ENCODE assay signal across 11 cellular contexts in genomic region chr5:157245477-157245876, GRCh38. TPM values are rescaled to one million over a fixed set of nuclear protein-coding genes. Genes with fewer than 3 reads are reported as not detected.
A peak's percentile ranks its signal among the peaks of the same experiment; 100 is the strongest.
DNase-seq lines count a peak whose midpoint lies in the region; ATAC-seq, FAIRE-seq and TF ChIP-seq lines count a peak whose summit lies in the region.
"Had no signal": no experiment of that assay in that cellular context is flagged by ENCODE, and none has a peak within 500 bp of the region (broad histone marks: within the 10 kb centered on the region; RNA-seq: fewer than 3 reads in every experiment).

No MANE protein-coding gene starts in this region.

- H3K9me3 ChIP-seq in A549 (no peaks in the 10 kb centered on the region), WERI-Rb-1 (ENCODE audit: severe bottlenecking) (no peaks in the 10 kb centered on the region), OCI-LY7 (ENCODE audit: low read length) (no peaks in the 10 kb centered on the region)

- no TSS peak for BruUV-seq in OCI-LY7 (replicated peaks; lab: Mats Ljungman, UMichigan)

- H3K36me3 Mint-ChIP-seq in T-cell, result peaks cover 86% of the 10 kb centered on the region

- no peak overlapping the region for H2AFZ ChIP-seq in OCI-LY7 (ENCODE audit: low read length)

- TF ChIP-seq CTCF in A549 (IDR thresholded peaks at IDR 0.05) (no peak), fibroblast of the aortic adventitia (IDR thresholded peaks at IDR 0.05; ENCODE audit: insufficient read depth, low read length) (no peak), WERI-Rb-1 (IDR thresholded peaks at IDR 0.05; ENCODE audit: low read depth, low read length) (no peak), OCI-LY7 (conservative IDR thresholded peaks at IDR 0.05; ENCODE audit: low read length) (no peak)

- peak overlapping the region in 1 of 3 donors; percentile 9 for H3K4me3 Mint-ChIP-seq in T-cell

- no peak for FAIRE-seq in A549 (lab: Jason Lieb, UNC)
- FAIRE-seq: GM12878 had no signal

- no peaks in the 10 kb centered on the region for H3K9me2 ChIP-seq in OCI-LY7 (ENCODE audit: insufficient read depth, low read length)

- no peak for DNase-seq in A549 (ENCODE audit: low read depth in 1 of 2, low spot score in 1 of 2)
- peak; percentile 45 for DNase-seq in ELF-1 (ENCODE audit: low read depth, low spot score)
- no peak for DNase-seq in T-cell
- DNase-seq in fibroblast of the aortic adventitia (ENCODE audit: low read depth), result peak; percentile 11
- no peak for DNase-seq in WERI-Rb-1
- no peak for DNase-seq in glomerular visceral epithelial cell (ENCODE audit: extremely low spot score)
- DNase-seq in OCI-LY7 (ENCODE audit: low spot score), result no peak
- DNase-seq: cerebellar nuclear complex had no signal

- POLR2A ChIA-PET in A549 (lab: Yijun Ruan, JAX) (no interaction called here), T-cell (lab: Charles Lee) (no interaction called here), OCI-LY7 (lab: Charles Lee) (no interaction called here)

- no peak for TF ChIP-seq POLR2A in A549 (IDR thresholded peaks at IDR 0.05; ENCODE audit: low read length)

- TF ChIP-seq RAD21 in A549 (conservative IDR thresholded peaks at IDR 0.05 in 1 of 2, IDR thresholded peaks at IDR 0.05 in 1 of 2), result no peak

- intact Hi-C loops in OCI-LY7 (cut with micrococcal nuclease; ENCODE audit: unreplicated experiment), result no loop called here

- CTCF ChIA-PET in A549 (lab: Yijun Ruan, JAX) (interaction anchor here (0.9 to 3.8 kb wide), 5 partner anchors 8 to 97 kb away, joined by 3 to 14 read pairs (median 3); no protein-coding TSS in a partner anchor), T-cell (lab: Charles Lee) (no interaction called here), OCI-LY7 (lab: Charles Lee; ENCODE audit: unreplicated experiment) (no interaction called here)

- H3K4me2 ChIP-seq in A549 (no peak overlapping the region), OCI-LY7 (ENCODE audit: low read length) (no peak overlapping the region)

- H3K27ac Mint-ChIP-seq in T-cell, result peak overlapping the region; percentile 89 to 92

- H3K9me3 Mint-ChIP-seq in T-cell, result no peaks in the 10 kb centered on the region

- H4K20me1 ChIP-seq in OCI-LY7 (ENCODE audit: insufficient read depth, low read length), result no peaks in the 10 kb centered on the region

- H3K27me3 Mint-ChIP-seq in T-cell, result no peaks in the 10 kb centered on the region

- WGBS in A549 (ENCODE audit: missing lambda C conversion rate), result 15% methylated on average over 4 of the region's 4 CpGs

- H3K4me1 Mint-ChIP-seq in T-cell, result peaks cover 73 to 87% (median 81%) of the 10 kb centered on the region in 3 donors

- ATAC-seq in A549 (peak; percentile 59 to 66; a peak in 3 of 6 replicates), T-cell (replicated peaks in 1 of 4) (no peak), HG03108 (IDR thresholded peaks at IDR 0.05; ENCODE audit: unreplicated experiment) (no peak)
- ATAC-seq: GM12878 had no signal

- H3K4me1 ChIP-seq in A549, result peaks cover 6% of the 10 kb centered on the region; the same call in 2 of the 3 replicates
- no peaks in the 10 kb centered on the region for H3K4me1 ChIP-seq in OCI-LY7 (ENCODE audit: insufficient read depth, low read length, poor library complexity, severe bottlenecking)

- H3K4me3 ChIP-seq in A549 (no peak overlapping the region), fibroblast of the aortic adventitia (ENCODE audit: low read depth, low read length) (no peak overlapping the region), WERI-Rb-1 (ENCODE audit: low read depth, low read length) (no peak overlapping the region), OCI-LY7 (ENCODE audit: low read depth, low read length, poor library complexity, severe bottlenecking) (no peak overlapping the region)
- H3K4me3 ChIP-seq: GM12878, lung had no signal

- H3K27ac ChIP-seq in A549 (no peak overlapping the region), WERI-Rb-1 (no peak overlapping the region), OCI-LY7 (ENCODE audit: low read depth, low read length, poor library complexity, severe bottlenecking) (no peak overlapping the region)

- TF ChIP-seq EP300 in A549 (IDR thresholded peaks at IDR 0.05), result no peak

- no peaks in the 10 kb centered on the region for H3K27me3 ChIP-seq in WERI-Rb-1 (ENCODE audit: insufficient read depth, low read depth, severe bottlenecking)

- H3K79me2 ChIP-seq in OCI-LY7 (ENCODE audit: insufficient read depth, low read depth, low read length), result no peaks in the 10 kb centered on the region

- H3K36me3 ChIP-seq in WERI-Rb-1, result no peaks in the 10 kb centered on the region
- no peaks in the 10 kb centered on the region for H3K36me3 ChIP-seq in OCI-LY7 (ENCODE audit: insufficient read depth, low read length)

TF ChIP-seq in A549, 52 proteins besides CTCF, POLR2A, EP300 and RAD21:
- TF ChIP-seq CHD4 (IDR thresholded peaks at IDR 0.05; ENCODE audit: borderline replicate concordance), result no peak
- TF ChIP-seq, protein P1, sequence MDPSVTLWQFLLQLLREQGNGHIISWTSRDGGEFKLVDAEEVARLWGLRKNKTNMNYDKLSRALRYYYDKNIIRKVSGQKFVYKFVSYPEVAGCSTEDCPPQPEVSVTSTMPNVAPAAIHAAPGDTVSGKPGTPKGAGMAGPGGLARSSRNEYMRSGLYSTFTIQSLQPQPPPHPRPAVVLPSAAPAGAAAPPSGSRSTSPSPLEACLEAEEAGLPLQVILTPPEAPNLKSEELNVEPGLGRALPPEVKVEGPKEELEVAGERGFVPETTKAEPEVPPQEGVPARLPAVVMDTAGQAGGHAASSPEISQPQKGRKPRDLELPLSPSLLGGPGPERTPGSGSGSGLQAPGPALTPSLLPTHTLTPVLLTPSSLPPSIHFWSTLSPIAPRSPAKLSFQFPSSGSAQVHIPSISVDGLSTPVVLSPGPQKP (IDR thresholded peaks at IDR 0.05; ENCODE audit: low read depth, low read length), result no peak
- TF ChIP-seq FOSB (CRISPR knock-in tag; IDR thresholded peaks at IDR 0.05), result no peak
- TF ChIP-seq TP53 (CRISPR knock-in tag; IDR thresholded peaks at IDR 0.05), result no peak
- TF ChIP-seq MAFK (IDR thresholded peaks at IDR 0.05; ENCODE audit: partially characterized antibody), result peak; percentile 43
- no peak for TF ChIP-seq MAZ (IDR thresholded peaks at IDR 0.05; ENCODE audit: borderline replicate concordance, low read depth, low read length)
- peak; percentile 56; the same call in 1 of the 2 replicates for TF ChIP-seq RFX5 (IDR thresholded peaks at IDR 0.05)
- no peak for TF ChIP-seq FOSL2 (IDR thresholded peaks at IDR 0.05)
- peak; percentile 90 for TF ChIP-seq FOSL2 (CRISPR knock-in tag; IDR thresholded peaks at IDR 0.05)
- TF ChIP-seq HDAC2 (IDR thresholded peaks at IDR 0.05), result no peak
- TF ChIP-seq, protein P2, sequence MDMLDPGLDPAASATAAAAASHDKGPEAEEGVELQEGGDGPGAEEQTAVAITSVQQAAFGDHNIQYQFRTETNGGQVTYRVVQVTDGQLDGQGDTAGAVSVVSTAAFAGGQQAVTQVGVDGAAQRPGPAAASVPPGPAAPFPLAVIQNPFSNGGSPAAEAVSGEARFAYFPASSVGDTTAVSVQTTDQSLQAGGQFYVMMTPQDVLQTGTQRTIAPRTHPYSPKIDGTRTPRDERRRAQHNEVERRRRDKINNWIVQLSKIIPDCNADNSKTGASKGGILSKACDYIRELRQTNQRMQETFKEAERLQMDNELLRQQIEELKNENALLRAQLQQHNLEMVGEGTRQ (IDR thresholded peaks at IDR 0.05), result no peak
- no peak for TF ChIP-seq ZSCAN20 (CRISPR knock-in tag; IDR thresholded peaks at IDR 0.05)
- no peak for TF ChIP-seq KDM1A (IDR thresholded peaks at IDR 0.05; ENCODE audit: low read depth)
- TF ChIP-seq HOXB13 (CRISPR knock-in tag; IDR thresholded peaks at IDR 0.05; ENCODE audit: low read depth), result no peak

RNA-seq across cellular contexts. Expression of gene CYFIP2, which starts 20.4 kb away (rescaled TPM):
- 9.0 and 25.4 TPM in 2 replicates for polyA plus RNA-seq in A549 (2011; rRNA removed)
- polyA plus RNA-seq in A549 (2012; cell fraction: cytosol; rRNA removed), result 10.7 and 14.3 TPM in 2 replicates
- polyA plus RNA-seq in A549 (2012; cell fraction: nucleus; rRNA removed), result 22.5 and 35.6 TPM in 2 replicates
- 18.6 to 23.8 TPM (median 21.8 TPM) in 3 replicates for polyA plus RNA-seq in A549 (2017; fragmentation: RNase III; extraction: RNeasy Plus Mini Kit Qiagen cat#74134 plus additional on column Dnase treatment)
- 59.6 and 74.0 TPM in 2 replicates for polyA minus RNA-seq in A549 (2011; rRNA and poly(A)+ RNA removed)
- 100 to 1,000 TPM; 362 to 497 (median 398) TPM for total RNA-seq in T-cell
- 3.7 and 12.4 TPM in 2 replicates for total RNA-seq in fibroblast of the aortic adventitia (ENCODE audit: low replicate concordance)
- 221 and 258 TPM in 2 replicates for total RNA-seq in OCI-LY7 (2014; rRNA removed; shearing (Covaris generic))
- 419 and 461 TPM in 2 replicates for total RNA-seq in OCI-LY7 (2022)

Comparison
In these comparisons a context has a peak if more than half of its experiments do, and no peak if none do; other contexts are left out.
1. ATAC-seq: peak in A549 (2 of 2); none in T-cell (0 of 4) and HG03108 (single experiment).
2. DNase-seq: peak in ELF-1 (single experiment) and fibroblast of the aortic adventitia (single experiment); none in A549 (0 of 2), T-cell (0 of 34), WERI-Rb-1 (single experiment), glomerular visceral epithelial cell (single experiment) and OCI-LY7 (single experiment).
3. RNA of gene CYFIP2, which starts 20.4 kb away (total RNA-seq): 221 to 461 TPM in OCI-LY7 and 362 to 497 TPM in T-cell; 3.7 to 12.4 TPM in fibroblast of the aortic adventitia; every median in the first group is over 10 times any median in the second.